8 cellular contexts compared by ENCODE assay signal in genomic region chr9:62897411-62898225, GRCh38.
DNase-seq lines count a peak whose midpoint lies in the region; ATAC-seq and TF ChIP-seq lines count a peak whose summit lies in the region.
"Not testable (repeated sequence)": the region's sequence is repeated elsewhere in the genome, so short reads cannot be mapped to it uniquely, and the experiment has no call there.

No MANE protein-coding gene starts in this region.

- not testable (repeated sequence) for H3K27me3 ChIP-seq in SJSA1 (replicated peaks); vagina

- H3K4me3 ChIP-seq in SJSA1: peak overlapping the region; percentile 20; the same call in 1 of the 2 replicates
- H3K4me3 ChIP-seq in cardiac fibroblast (replicated peaks in 1 of 2; ENCODE audit: low read depth in 2 of 2, low read length in 2 of 2): peak overlapping the region; percentile 32 to 54
- peak overlapping the region; percentile 40 to 47 for H3K4me3 ChIP-seq in vagina

- not testable (repeated sequence) for H3K36me3 Mint-ChIP-seq in natural killer cell

- TF ChIP-seq CTCF in cardiac fibroblast (IDR thresholded peaks at IDR 0.05; ENCODE audit: low read depth, low read length); natural killer cell (IDR thresholded peaks at IDR 0.05); vagina (IDR thresholded peaks at IDR 0.05): not testable (repeated sequence)

- H3K9me3 ChIP-seq in SJSA1 (replicated peaks); vagina: not testable (repeated sequence)

- intact Hi-C loops in cardiac septum (cut with DNase I); natural killer cell (cut with micrococcal nuclease); vagina (cut with DNase I): not testable (repeated sequence)

- not testable (repeated sequence) for DNase-seq in SJSA1 (ENCODE audit: low read depth in 1 of 2, low spot score in 2 of 2); vagina (ENCODE audit: extremely low spot score in 2 of 2)
- DNase-seq in activated T-cell treated with anti-CD3 and anti-CD28 coated beads for 24 hours (ENCODE audit: low read depth) (peak; percentile 40), cardiac fibroblast (ENCODE audit: low read depth in 2 of 2) (peak; percentile 51 to 52), cardiac septum (ENCODE audit: low spot score) (peak; percentile 80), natural killer cell (peak; percentile 51)
- DNase-seq in stimulated activated CD4-positive, alpha-beta T cell treated with anti-CD3 and anti-CD28 coated beads, Interleukin-2, amount 100 ng/mL, for 24 hours: peak; percentile 32 to 33

- H3K4me1 Mint-ChIP-seq in natural killer cell: not testable (repeated sequence)

- peak overlapping the region; percentile 75 for H3K4me3 Mint-ChIP-seq in natural killer cell

- H3K9me3 Mint-ChIP-seq in natural killer cell: not testable (repeated sequence)

- H3K27ac ChIP-seq in SJSA1: not testable (repeated sequence)
- H3K27ac ChIP-seq in vagina: peak overlapping the region; percentile 69

- not testable (repeated sequence) for H3K4me1 ChIP-seq in SJSA1 (replicated peaks); vagina

- H3K27me3 Mint-ChIP-seq in natural killer cell (ENCODE audit: low read depth in 2 of 2): not testable (repeated sequence)

- peak overlapping the region; percentile 51 to 98 for H3K27ac Mint-ChIP-seq in natural killer cell

- not testable (repeated sequence) for H3K36me3 ChIP-seq in SJSA1, vagina

- TF ChIP-seq POLR2A in GM19099 (IDR thresholded peaks at IDR 0.05; ENCODE audit: extremely low read depth, insufficient read length, low read depth): peak; percentile 11
- not testable (repeated sequence) for TF ChIP-seq POLR2A in vagina (IDR thresholded peaks at IDR 0.05)

- ATAC-seq in natural killer cell: peak in 2 of 3 donors; percentile 34 to 58
